Comparison of ENCODE assay signal across 13 cellular contexts in the genomic region with DNA sequence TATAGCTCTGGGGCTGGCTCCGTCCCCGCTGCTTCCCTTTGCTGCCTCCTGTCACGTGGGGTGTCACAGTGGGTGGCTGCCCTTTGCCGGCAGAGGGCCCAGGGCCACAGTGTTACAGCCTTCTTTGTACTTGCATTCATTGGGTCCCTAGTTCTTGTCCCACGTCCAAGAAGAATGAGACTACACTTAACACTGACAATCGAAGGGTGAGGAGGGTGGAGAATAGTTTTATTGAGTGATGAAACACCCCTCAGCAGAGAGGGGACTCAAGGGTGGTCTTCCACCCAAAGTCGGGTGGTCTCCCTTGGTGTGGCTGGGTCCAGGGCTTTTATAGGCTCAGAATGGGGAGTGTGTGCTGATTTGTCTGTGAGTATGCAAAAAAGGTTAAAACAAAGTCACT. TPM values are rescaled to one million over a fixed set of nuclear protein-coding genes. Genes with fewer than 3 reads are reported as not detected.
DNase-seq lines count a peak whose midpoint lies in the region; ATAC-seq and TF ChIP-seq lines count a peak whose summit lies in the region.
"Had no signal": no experiment of that assay in that cellular context is flagged by ENCODE, and none has a peak within 500 bp of the region (broad histone marks: within the 10 kb centered on the region; RNA-seq: fewer than 3 reads in every experiment).

No MANE protein-coding gene starts in this region.

- H3K27me3 Mint-ChIP-seq in CD14-positive monocyte (ENCODE audit: low read depth in 3 of 3), result peaks cover 0 to 2% (median 0%) of the 10 kb centered on the region in 3 donors
- H3K27me3 Mint-ChIP-seq in activated T-helper 17 cell treated with anti-CD3 and anti-CD28 coated beads, Interleukin-2, amount 50 U/mL, for 72 hours, result no peaks in the 10 kb centered on the region
- no peaks in the 10 kb centered on the region for H3K27me3 Mint-ChIP-seq in natural killer cell treated with Interleukin-12 subunit alpha and Interleukin-12 subunit beta and Interleukin-15 and Interleukin-18, amount 100 ng/mL, for 72 hours

- ATAC-seq in DND-41 (ENCODE audit: insufficient read depth, low read depth) (no peak), HG03025 (IDR thresholded peaks at IDR 0.05; ENCODE audit: low FRiP score, unreplicated experiment) (no peak)
- ATAC-seq in activated T-helper 17 cell treated with anti-CD3 and anti-CD28 coated beads, Interleukin-2, amount 50 U/mL, for 72 hours (replicated peaks), result no peak
- no peak for ATAC-seq in natural killer cell treated with Interleukin-12 subunit alpha and Interleukin-12 subunit beta and Interleukin-15 and Interleukin-18, amount 100 ng/mL, for 72 hours
- ATAC-seq: body of pancreas, Right ventricle myocardium inferior had no signal

- peak overlapping the region in 3 of 7 donors; percentile 18 to 70 (median 56) for H3K27ac Mint-ChIP-seq in CD14-positive monocyte
- peak overlapping the region; percentile 67 for H3K27ac Mint-ChIP-seq in activated T-helper 17 cell treated with anti-CD3 and anti-CD28 coated beads, Interleukin-2, amount 50 U/mL, for 72 hours
- H3K27ac Mint-ChIP-seq in natural killer cell treated with Interleukin-12 subunit alpha and Interleukin-12 subunit beta and Interleukin-15 and Interleukin-18, amount 100 ng/mL, for 72 hours, result no peak overlapping the region

- H3K4me1 ChIP-seq in DND-41 (ENCODE audit: insufficient read depth, low read length), result peaks cover 41% of the 10 kb centered on the region

- H4K20me1 ChIP-seq in DND-41 (ENCODE audit: insufficient read depth, low read length), result peaks cover 34% of the 10 kb centered on the region

- peaks cover 21 to 34% of the 10 kb centered on the region in 2 donors for H3K36me3 Mint-ChIP-seq in CD14-positive monocyte
- peaks cover 45% of the 10 kb centered on the region for H3K36me3 Mint-ChIP-seq in activated T-helper 17 cell treated with anti-CD3 and anti-CD28 coated beads, Interleukin-2, amount 50 U/mL, for 72 hours (ENCODE audit: low read depth)
- peaks cover 6% of the 10 kb centered on the region for H3K36me3 Mint-ChIP-seq in natural killer cell treated with Interleukin-12 subunit alpha and Interleukin-12 subunit beta and Interleukin-15 and Interleukin-18, amount 100 ng/mL, for 72 hours

- H3K27me3 ChIP-seq in DND-41 (ENCODE audit: insufficient read depth, low read length, poor library complexity), result no peaks in the 10 kb centered on the region
- H3K27me3 ChIP-seq: body of pancreas had no signal

- peaks cover 89% of the 10 kb centered on the region for H3K79me2 ChIP-seq in DND-41 (ENCODE audit: insufficient read depth, low read length)

- H3K9me3 Mint-ChIP-seq in CD14-positive monocyte, result peaks cover 0 to 4% (median 0%) of the 10 kb centered on the region in 7 donors
- H3K9me3 Mint-ChIP-seq in activated T-helper 17 cell treated with anti-CD3 and anti-CD28 coated beads, Interleukin-2, amount 50 U/mL, for 72 hours, result no peaks in the 10 kb centered on the region
- no peaks in the 10 kb centered on the region for H3K9me3 Mint-ChIP-seq in natural killer cell treated with Interleukin-12 subunit alpha and Interleukin-12 subunit beta and Interleukin-15 and Interleukin-18, amount 100 ng/mL, for 72 hours

- TF ChIP-seq CTCF in CD14-positive monocyte (IDR thresholded peaks at IDR 0.05) (no peak), DND-41 (IDR thresholded peaks at IDR 0.05; ENCODE audit: borderline replicate concordance, extremely low read depth, low read length, poor library complexity, severe bottlenecking) (no peak)

- DNase-seq in CD14-positive monocyte (ENCODE audit: low spot score) (no peak), DND-41 (no peak), AG08396 (ENCODE audit: low spot score) (no peak)
- DNase-seq in natural killer cell treated with Interleukin-12 subunit alpha and Interleukin-12 subunit beta and Interleukin-15 and Interleukin-18, amount 100 ng/mL, for 72 hours (ENCODE audit: low spot score), result no peak
- no peak for DNase-seq in stimulated activated CD4-positive, alpha-beta T cell treated with anti-CD3 and anti-CD28 coated beads, Interleukin-1b, Interleukin-23, amount 100 ng/mL, for 48 hours
- DNase-seq: body of pancreas, head of caudate nucleus, NCI-H1417, NCI-H748 treated with DMSO at 0.1 percent for 48 hours, substantia nigra had no signal

- H3K36me3 ChIP-seq in DND-41 (ENCODE audit: insufficient read depth, low read length), result peaks cover 30% of the 10 kb centered on the region

- no peak overlapping the region for H3K27ac ChIP-seq in DND-41 (ENCODE audit: low read length)
- H3K27ac ChIP-seq: body of pancreas had no signal

- H3K4me3 Mint-ChIP-seq in CD14-positive monocyte, result peak overlapping the region; percentile 42 to 50
- peak overlapping the region; percentile 93 for H3K4me3 Mint-ChIP-seq in activated T-helper 17 cell treated with anti-CD3 and anti-CD28 coated beads, Interleukin-2, amount 50 U/mL, for 72 hours
- H3K4me3 Mint-ChIP-seq in natural killer cell treated with Interleukin-12 subunit alpha and Interleukin-12 subunit beta and Interleukin-15 and Interleukin-18, amount 100 ng/mL, for 72 hours, result peak overlapping the region; percentile 96

- intact Hi-C loops in CD14-positive monocyte (cut with micrococcal nuclease), result loop anchor here (2.0 to 10.0 kb wide), 5 partner anchors 47 to 285 kb away; a partner anchor contains a TSS

- H3K9me3 ChIP-seq in DND-41 (ENCODE audit: insufficient read depth, low read length, severe bottlenecking), result peaks cover 13% of the 10 kb centered on the region
- H3K9me3 ChIP-seq: body of pancreas had no signal

- H3K9ac ChIP-seq in DND-41 (ENCODE audit: low read depth, low read length), result no peak overlapping the region

- peak overlapping the region in 1 of 2 experiments; percentile 97; a peak in 1 of 4 replicates for H3K4me3 ChIP-seq in DND-41 (ENCODE audit: low read depth in 1 of 2, low read length in 2 of 2)
- H3K4me3 ChIP-seq: body of pancreas had no signal

- peaks cover 51% of the 10 kb centered on the region for H3K4me1 Mint-ChIP-seq in CD14-positive monocyte
- H3K4me1 Mint-ChIP-seq in activated T-helper 17 cell treated with anti-CD3 and anti-CD28 coated beads, Interleukin-2, amount 50 U/mL, for 72 hours, result peaks cover 28% of the 10 kb centered on the region
- peaks cover 48 to 50% of the 10 kb centered on the region in 2 donors for H3K4me1 Mint-ChIP-seq in natural killer cell treated with Interleukin-12 subunit alpha and Interleukin-12 subunit beta and Interleukin-15 and Interleukin-18, amount 100 ng/mL, for 72 hours (ENCODE audit: low read depth in 2 of 2)

- no peak overlapping the region for H2AFZ ChIP-seq in DND-41 (ENCODE audit: low read depth, low read length)

- peak overlapping the region; percentile 81 for H3K4me2 ChIP-seq in DND-41 (ENCODE audit: insufficient read depth, low read length)

RNA-seq across cellular contexts. Expression of a gene that starts 1.9 kb away (rescaled TPM):
- 10 to 100 TPM; 54.5 to 58.9 TPM for polyA plus RNA-seq in CD14-positive monocyte
- 10 to 100 TPM; 88.3 to 91.3 TPM for total RNA-seq in activated T-helper 17 cell treated with anti-CD3 and anti-CD28 coated beads, Interleukin-2, amount 50 U/mL, for 72 hours
- 100 to 1,000 TPM in 1 of 2 donors, 10 to 100 TPM in 1; 96.2 to 127 TPM for total RNA-seq in natural killer cell treated with Interleukin-12 subunit alpha and Interleukin-12 subunit beta and Interleukin-15 and Interleukin-18, amount 100 ng/mL, for 72 hours

RNA-seq across cellular contexts. Expression of a gene that starts 2.4 kb away (rescaled TPM):
- polyA plus RNA-seq in CD14-positive monocyte, result 10 to 100 TPM; 15.1 to 16.3 TPM
- 10 to 100 TPM; 35.0 to 42.5 TPM for total RNA-seq in activated T-helper 17 cell treated with anti-CD3 and anti-CD28 coated beads, Interleukin-2, amount 50 U/mL, for 72 hours
- 10 to 100 TPM; 26.9 to 55.9 TPM for total RNA-seq in natural killer cell treated with Interleukin-12 subunit alpha and Interleukin-12 subunit beta and Interleukin-15 and Interleukin-18, amount 100 ng/mL, for 72 hours

RNA-seq across cellular contexts. Expression of a gene that starts 47.2 kb away (rescaled TPM):
- polyA plus RNA-seq in CD14-positive monocyte, result 10 to 100 TPM; 18.7 to 23.5 TPM
- total RNA-seq in activated T-helper 17 cell treated with anti-CD3 and anti-CD28 coated beads, Interleukin-2, amount 50 U/mL, for 72 hours, result 100 to 1,000 TPM in 1 of 2 donors, 10 to 100 TPM in 1; 55.5 to 107 TPM
- 100 to 1,000 TPM in 1 of 2 donors, 10 to 100 TPM in 1; 65.1 to 155 TPM for total RNA-seq in natural killer cell treated with Interleukin-12 subunit alpha and Interleukin-12 subunit beta and Interleukin-15 and Interleukin-18, amount 100 ng/mL, for 72 hours

Comparison
In these comparisons a context has a peak if more than half of its experiments do, and no peak if none do; other contexts are left out.
1. H3K4me3 Mint-ChIP-seq: peak in every context shown above with its lines; median percentile 96 in natural killer cell treated with Interleukin-12 subunit alpha and Interleukin-12 subunit beta and Interleukin-15 and Interleukin-18, amount 100 ng/mL, for 72 hours; 93 in activated T-helper 17 cell treated with anti-CD3 and anti-CD28 coated beads, Interleukin-2, amount 50 U/mL, for 72 hours; 46 in CD14-positive monocyte.